ENCODE assay signal across 19 cellular contexts in genomic region chr1:27755286-27755685, GRCh38.
"Had no signal": no experiment of that assay in that cellular context is flagged by ENCODE, and none has a peak within 500 bp of the region (broad histone marks: within the 10 kb centered on the region; RNA-seq: fewer than 3 reads in every experiment).

No MANE protein-coding gene starts in this region.

- H3K4me1 ChIP-seq: breast epithelium, left lung, testis had no signal

- H3K36me3 Mint-ChIP-seq: activated naive CD8-positive, alpha-beta T cell treated with anti-CD3 and anti-CD28 coated beads for 36 hours had no signal

- H3K36me3 ChIP-seq: breast epithelium had no signal

- H3K27ac Mint-ChIP-seq: activated naive CD8-positive, alpha-beta T cell treated with anti-CD3 and anti-CD28 coated beads for 36 hours; memory B cell; natural killer cell treated with Interleukin-12 subunit alpha and Interleukin-12 subunit beta and Interleukin-15 and Interleukin-18, amount 100 ng/mL, for 72 hours; stimulated activated naive CD8-positive, alpha-beta T cell treated with anti-CD3 and anti-CD28 coated beads, Interleukin-15, Interleukin-2, amounts not matched to agents 100 ng/mL and 50 ng/mL, for 24 hours had no signal

- H3K9me3 ChIP-seq: breast epithelium, heart left ventricle, left lung, testis had no signal

- FAIRE-seq: colon, endothelial cell of umbilical vein, islet of Langerhans had no signal

- H3K27me3 Mint-ChIP-seq: activated naive CD8-positive, alpha-beta T cell treated with anti-CD3 and anti-CD28 coated beads for 36 hours; memory B cell; natural killer cell treated with Interleukin-12 subunit alpha and Interleukin-12 subunit beta and Interleukin-15 and Interleukin-18, amount 100 ng/mL, for 72 hours; stimulated activated naive CD8-positive, alpha-beta T cell treated with anti-CD3 and anti-CD28 coated beads, Interleukin-15, Interleukin-2, amounts not matched to agents 100 ng/mL and 50 ng/mL, for 24 hours had no signal

- H3K4me1 Mint-ChIP-seq: activated naive CD8-positive, alpha-beta T cell treated with anti-CD3 and anti-CD28 coated beads for 36 hours; memory B cell had no signal

- H3K4me3 Mint-ChIP-seq: activated naive CD8-positive, alpha-beta T cell treated with anti-CD3 and anti-CD28 coated beads for 36 hours; memory B cell; natural killer cell treated with Interleukin-12 subunit alpha and Interleukin-12 subunit beta and Interleukin-15 and Interleukin-18, amount 100 ng/mL, for 72 hours; stimulated activated naive CD8-positive, alpha-beta T cell treated with anti-CD3 and anti-CD28 coated beads, Interleukin-15, Interleukin-2, amounts not matched to agents 100 ng/mL and 50 ng/mL, for 24 hours had no signal

- H3K27me3 ChIP-seq: breast epithelium, heart left ventricle, left lung, testis had no signal

- H3K27ac ChIP-seq: breast epithelium, heart left ventricle, left lung had no signal

- ATAC-seq: left lung; natural killer cell treated with Interleukin-12 subunit alpha and Interleukin-12 subunit beta and Interleukin-15 and Interleukin-18, amount 100 ng/mL, for 72 hours had no signal

- DNase-seq: activated CD4-positive, alpha-beta T cell treated with anti-CD3 and anti-CD28 coated beads, Interleukin-2, amount 50 U/mL, for 4 hours; activated effector memory CD4-positive, alpha-beta T cell treated with anti-CD3 and anti-CD28 coated beads, Interleukin-2, amount 50 U/mL, for 16 hours; activated naive CD8-positive, alpha-beta T cell treated with anti-CD3 and anti-CD28 coated beads for 36 hours; activated T-cell treated with anti-CD3 and anti-CD28 coated beads, Interleukin-2, amount 50 U/mL, for 1 hour; aorta; foreskin melanocyte; heart left ventricle; left lung; stimulated activated CD4-positive, alpha-beta T cell treated with anti-CD3 and anti-CD28 coated beads, Interleukin-15, amount 100 ng/mL, for 24 hours; stimulated activated CD4-positive, alpha-beta T cell treated with anti-CD3 and anti-CD28 coated beads, Interleukin-4, amount 100 ng/mL, for 24 hours; T-helper 2 cell; testis had no signal

- H3K9me3 Mint-ChIP-seq: activated naive CD8-positive, alpha-beta T cell treated with anti-CD3 and anti-CD28 coated beads for 36 hours; memory B cell; natural killer cell treated with Interleukin-12 subunit alpha and Interleukin-12 subunit beta and Interleukin-15 and Interleukin-18, amount 100 ng/mL, for 72 hours; stimulated activated naive CD8-positive, alpha-beta T cell treated with anti-CD3 and anti-CD28 coated beads, Interleukin-15, Interleukin-2, amounts not matched to agents 100 ng/mL and 50 ng/mL, for 24 hours had no signal

- H3K4me3 ChIP-seq: breast epithelium, heart left ventricle, left lung, testis had no signal
